Comparison of ENCODE assay signal across 22 cellular contexts in the genomic region with DNA sequence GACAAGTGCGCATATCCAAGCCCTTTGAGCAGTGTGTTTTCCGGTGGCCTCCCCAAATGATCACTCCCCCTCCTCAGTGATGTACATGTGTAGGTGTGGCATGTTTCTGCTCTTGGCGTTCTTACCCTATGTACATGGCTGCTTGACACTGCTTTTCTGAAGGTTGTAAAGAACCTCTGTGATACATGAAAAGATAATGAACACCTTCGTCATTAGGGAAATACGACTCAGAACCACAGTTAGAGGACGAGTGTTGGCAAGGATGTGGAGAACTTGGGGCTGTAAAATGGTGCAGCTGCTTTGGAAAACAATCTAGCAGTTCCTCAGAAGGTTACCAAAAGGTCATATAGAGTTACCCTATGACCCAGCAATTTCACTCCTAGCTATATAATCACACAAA.
"Had no signal": no experiment of that assay in that cellular context is flagged by ENCODE, and none has a peak within 500 bp of the region (broad histone marks: within the 10 kb centered on the region; RNA-seq: fewer than 3 reads in every experiment).

No MANE protein-coding gene starts in this region.

- H3K4me3 Mint-ChIP-seq: activated CD4-positive, alpha-beta memory T cell treated with anti-CD3 and anti-CD28 coated beads, Interleukin-2, amount 10 ng/mL, durations not matched to agents 7 days and 5 days; activated T-cell treated with anti-CD3 and anti-CD28 coated beads, Interleukin-2, amount 50 U/mL, for 4 hours; naive thymus-derived CD4-positive, alpha-beta T cell; stimulated activated effector memory CD8-positive, alpha-beta T cell treated with anti-CD3 and anti-CD28 coated beads, Interleukin-12 subunit alpha, Interleukin-12 subunit beta, amount 100 ng/mL, for 72 hours; T-helper 2 cell treated with Interferon-gamma antibody and Interleukin-4, amounts not matched to agents 5 μg/mL and 100 μg/mL, for 36 hours; type B pancreatic cell; WTC11 had no signal

- H3K27me3 Mint-ChIP-seq: activated CD4-positive, alpha-beta memory T cell treated with anti-CD3 and anti-CD28 coated beads, Interleukin-2, amount 10 ng/mL, durations not matched to agents 7 days and 5 days; naive thymus-derived CD4-positive, alpha-beta T cell; type B pancreatic cell had no signal

- H3K4me1 ChIP-seq: colonic mucosa, left lung, sigmoid colon had no signal

- ATAC-seq: activated T-cell treated with anti-CD3 and anti-CD28 coated beads, Interleukin-2, amount 50 U/mL, for 4 hours; heart right ventricle; left lung; mucosa of descending colon; naive thymus-derived CD4-positive, alpha-beta T cell; stimulated activated effector memory CD8-positive, alpha-beta T cell treated with anti-CD3 and anti-CD28 coated beads, Interleukin-12 subunit alpha, Interleukin-12 subunit beta, amount 100 ng/mL, for 72 hours; WTC11 had no signal

- H3K36me3 ChIP-seq: colonic mucosa had no signal

- H3K27me3 ChIP-seq: colonic mucosa, esophagus muscularis mucosa, heart right ventricle, left lung, neutrophil, sigmoid colon, testis had no signal

- H3K4me1 Mint-ChIP-seq: activated CD4-positive, alpha-beta memory T cell treated with anti-CD3 and anti-CD28 coated beads, Interleukin-2, amount 10 ng/mL, durations not matched to agents 7 days and 5 days; WTC11 had no signal

- H3K4me3 ChIP-seq: colonic mucosa, esophagus muscularis mucosa, heart right ventricle, left lung, mucosa of descending colon, sigmoid colon, testis had no signal

- H3K27ac Mint-ChIP-seq: activated CD4-positive, alpha-beta memory T cell treated with anti-CD3 and anti-CD28 coated beads, Interleukin-2, amount 10 ng/mL, durations not matched to agents 7 days and 5 days; T-helper 2 cell treated with Interferon-gamma antibody and Interleukin-4, amounts not matched to agents 5 μg/mL and 100 μg/mL, for 36 hours; type B pancreatic cell; WTC11 had no signal

- H3K9me3 Mint-ChIP-seq: activated CD4-positive, alpha-beta memory T cell treated with anti-CD3 and anti-CD28 coated beads, Interleukin-2, amount 10 ng/mL, durations not matched to agents 7 days and 5 days; activated T-cell treated with anti-CD3 and anti-CD28 coated beads, Interleukin-2, amount 50 U/mL, for 4 hours; naive thymus-derived CD4-positive, alpha-beta T cell; stimulated activated effector memory CD8-positive, alpha-beta T cell treated with anti-CD3 and anti-CD28 coated beads, Interleukin-12 subunit alpha, Interleukin-12 subunit beta, amount 100 ng/mL, for 72 hours; T-helper 2 cell treated with Interferon-gamma antibody and Interleukin-4, amounts not matched to agents 5 μg/mL and 100 μg/mL, for 36 hours; type B pancreatic cell; WTC11 had no signal

- H3K27ac ChIP-seq: colonic mucosa, esophagus muscularis mucosa, heart right ventricle, left lung, neutrophil, sigmoid colon, testis had no signal

- DNase-seq: activated CD4-positive, alpha-beta memory T cell treated with anti-CD3 and anti-CD28 coated beads, Interleukin-2, amount 10 ng/mL, durations not matched to agents 7 days and 5 days; activated CD4-positive, alpha-beta T cell treated with anti-CD3 and anti-CD28 coated beads for 4 hours; activated effector memory CD4-positive, alpha-beta T cell treated with Interleukin-2 at 50 U/mL for 16 hours; activated naive CD4-positive, alpha-beta T cell treated with anti-CD3 and anti-CD28 coated beads, Interleukin-2, amount 50 U/mL, for 16 hours; activated T-cell treated with anti-CD3 and anti-CD28 coated beads, Interleukin-2, amount 50 U/mL, for 4 hours; caudate nucleus; colonic mucosa; heart right ventricle; left lung; mammary epithelial cell; mucosa of descending colon; naive thymus-derived CD4-positive, alpha-beta T cell; sigmoid colon; SK-N-SH; stimulated activated CD4-positive, alpha-beta T cell treated with anti-CD3 and anti-CD28 coated beads, Interleukin-4, amount 100 ng/mL, for 24 hours; testis had no signal

- H3K9me3 ChIP-seq: colonic mucosa, esophagus muscularis mucosa, heart right ventricle, left lung, mucosa of descending colon, neutrophil, sigmoid colon, SK-N-SH, testis had no signal
